Comparison of ENCODE assay signal across 20 cellular contexts in the genomic region with DNA sequence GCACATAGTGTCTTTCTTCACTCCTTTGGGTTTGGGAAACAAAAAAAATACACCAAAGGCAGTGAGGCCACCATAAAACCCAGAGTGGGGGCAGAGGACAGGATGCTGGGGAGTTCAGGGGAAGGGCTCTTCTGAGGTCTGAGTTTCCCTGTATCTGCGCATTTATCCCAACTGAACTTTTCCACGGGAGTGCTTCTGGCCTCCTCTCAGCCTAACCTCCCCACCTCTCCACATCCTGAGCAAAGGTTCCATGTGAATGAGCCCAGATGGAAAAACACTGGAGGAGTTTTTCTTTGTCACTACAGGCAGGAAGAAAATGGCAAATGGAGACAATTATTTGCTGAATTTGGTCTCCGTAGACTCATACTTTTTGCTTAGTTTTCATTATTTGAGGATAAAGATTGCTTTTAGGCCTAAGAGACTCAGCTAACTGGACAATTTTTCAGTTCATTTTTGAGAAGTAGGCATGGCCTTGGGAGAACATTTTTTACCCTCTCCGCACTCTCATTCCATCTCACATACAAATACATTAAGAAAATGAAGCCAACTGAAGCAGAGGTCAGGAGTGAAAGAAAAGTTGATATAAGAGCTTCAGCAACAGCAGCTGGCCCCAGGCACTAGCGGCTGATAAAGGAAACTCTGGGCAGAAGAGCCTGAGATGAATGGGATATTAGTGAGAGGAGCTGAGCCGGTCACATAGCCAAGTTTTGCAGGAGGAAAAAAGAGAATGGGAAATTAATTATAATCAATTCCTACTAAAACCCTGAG.
DNase-seq lines count a peak whose midpoint lies in the region; ATAC-seq, FAIRE-seq and TF ChIP-seq lines count a peak whose summit lies in the region.
"Had no signal": no experiment of that assay in that cellular context is flagged by ENCODE, and none has a peak within 500 bp of the region (broad histone marks: within the 10 kb centered on the region; RNA-seq: fewer than 3 reads in every experiment).

No MANE protein-coding gene starts in this region.

- peaks cover 26% of the 10 kb centered on the region for H3K4me1 Mint-ChIP-seq in astrocyte (ENCODE audit: low read depth, unreplicated experiment)

- no peaks in the 10 kb centered on the region for H4K20me1 ChIP-seq in astrocyte (ENCODE audit: insufficient read depth, low read length)

- H3K79me2 ChIP-seq in astrocyte (ENCODE audit: insufficient read depth, low read length) = no peaks in the 10 kb centered on the region

- no peak overlapping the region for H3K9ac ChIP-seq in astrocyte (ENCODE audit: low read length)

- TF ChIP-seq CTCF in astrocyte (IDR thresholded peaks at IDR 0.05; ENCODE audit: insufficient read depth, low read depth, low read length) (no peak), upper lobe of right lung (IDR thresholded peaks at IDR 0.05) (no peak)

- H3K4me1 ChIP-seq in astrocyte (ENCODE audit: insufficient read depth, low read length) = no peaks in the 10 kb centered on the region
- H3K4me1 ChIP-seq in muscle layer of duodenum (ENCODE audit: control insufficient read depth in 1 of 2, insufficient read depth in 2 of 2, low read length in 2 of 2) = no peaks in the 10 kb centered on the region
- peaks cover 31% of the 10 kb centered on the region for H3K4me1 ChIP-seq in upper lobe of right lung

- ATAC-seq in Right ventricle myocardium superior (ENCODE audit: poor library complexity) (peak; percentile 68), upper lobe of right lung (no peak), HG02798 (IDR thresholded peaks at IDR 0.05; ENCODE audit: poor library complexity, unreplicated experiment) (no peak), GM21526 (IDR thresholded peaks at IDR 0.05; ENCODE audit: low FRiP score, unreplicated experiment) (no peak)
- ATAC-seq: activated naive CD4-positive, alpha-beta T cell treated with anti-CD3 and anti-CD28 coated beads, Interleukin-2, amount 50 U/mL, for 72 hours; activated T-cell treated with anti-CD3 and anti-CD28 coated beads, Interleukin-2, amount 50 U/mL, for 4 hours; effector memory CD8-positive, alpha-beta T cell had no signal

- peaks cover 3% of the 10 kb centered on the region for H3K27me3 Mint-ChIP-seq in astrocyte (ENCODE audit: low read depth, unreplicated experiment)

- H3K4me3 ChIP-seq in astrocyte (ENCODE audit: insufficient read depth, low read depth, low read length) (no peak overlapping the region), muscle layer of duodenum (ENCODE audit: low read depth in 1 of 2, low read length in 2 of 2) (no peak overlapping the region), upper lobe of right lung (no peak overlapping the region)
- H3K4me3 ChIP-seq: cardiac muscle cell, gastrocnemius medialis had no signal

- no peak overlapping the region for H3K4me2 ChIP-seq in astrocyte (ENCODE audit: low read length)

- intact Hi-C loops in Right ventricle myocardium superior (cut with DNase I) = no loop called here
- intact Hi-C loops in upper lobe of right lung (cut with DNase I) = no loop called here

- no peaks in the 10 kb centered on the region for H3K36me3 Mint-ChIP-seq in astrocyte (ENCODE audit: low read depth, unreplicated experiment)
- H3K36me3 Mint-ChIP-seq: activated naive CD4-positive, alpha-beta T cell treated with anti-CD3 and anti-CD28 coated beads, Interleukin-2, amount 50 U/mL, for 72 hours had no signal

- H3K9me3 ChIP-seq in astrocyte (ENCODE audit: insufficient read depth, low read depth, low read length) (no peaks in the 10 kb centered on the region), muscle layer of duodenum (ENCODE audit: control insufficient read depth in 1 of 2, low read length in 2 of 2) (no peaks in the 10 kb centered on the region), upper lobe of right lung (no peaks in the 10 kb centered on the region)
- H3K9me3 ChIP-seq: gastrocnemius medialis had no signal

- no peak for FAIRE-seq in astrocyte (lab: Jason Lieb, UNC)

- H3K36me3 ChIP-seq in astrocyte (ENCODE audit: insufficient read depth, low read length) = no peaks in the 10 kb centered on the region
- no peaks in the 10 kb centered on the region for H3K36me3 ChIP-seq in muscle layer of duodenum (ENCODE audit: control insufficient read depth in 1 of 2, insufficient read depth in 2 of 2, low read length in 2 of 2)
- no peaks in the 10 kb centered on the region for H3K36me3 ChIP-seq in upper lobe of right lung
- H3K36me3 ChIP-seq: cardiac muscle cell, gastrocnemius medialis had no signal

- no peaks in the 10 kb centered on the region for H3K9me3 Mint-ChIP-seq in astrocyte (ENCODE audit: unreplicated experiment)
- H3K9me3 Mint-ChIP-seq: activated T-cell treated with anti-CD3 and anti-CD28 coated beads, Interleukin-2, amount 50 U/mL, for 4 hours; effector memory CD8-positive, alpha-beta T cell; neural crest cell had no signal

- H3K27me3 ChIP-seq in astrocyte (ENCODE audit: insufficient read depth, low read length) (no peaks in the 10 kb centered on the region), muscle layer of duodenum (ENCODE audit: low read depth, low read length) (no peaks in the 10 kb centered on the region), upper lobe of right lung (no peaks in the 10 kb centered on the region)
- H3K27me3 ChIP-seq: cardiac muscle cell, gastrocnemius medialis had no signal

- DNase-seq in astrocyte (ENCODE audit: low read depth) = no peak
- DNase-seq in Right ventricle myocardium superior = no peak
- no peak for DNase-seq in upper lobe of right lung
- DNase-seq in activated naive CD4-positive, alpha-beta T cell treated with anti-CD3 and anti-CD28 coated beads, Interleukin-2, amount 50 U/mL, for 16 hours = no peak
- DNase-seq: activated CD4-positive, alpha-beta T cell treated with anti-CD3 and anti-CD28 coated beads, Interleukin-2, amount 50 U/mL, for 4 hours; activated T-cell treated with anti-CD3 and anti-CD28 coated beads, Interleukin-2, amount 50 U/mL, for 4 hours; AML-193; COR-L47; effector memory CD8-positive, alpha-beta T cell; gastrocnemius medialis; NCI-H1436; NCI-H226; T-helper 1 cell had no signal

- no peak overlapping the region for H2AFZ ChIP-seq in astrocyte (ENCODE audit: low read depth, low read length)

- H3K4me3 Mint-ChIP-seq in astrocyte (ENCODE audit: unreplicated experiment) = peak overlapping the region; percentile 7
- H3K4me3 Mint-ChIP-seq: activated T-cell treated with anti-CD3 and anti-CD28 coated beads, Interleukin-2, amount 50 U/mL, for 4 hours; effector memory CD8-positive, alpha-beta T cell; neural crest cell; stimulated activated naive CD8-positive, alpha-beta T cell treated with anti-CD3 and anti-CD28 coated beads, Interleukin-15, Interleukin-2, amounts not matched to agents 100 ng/mL and 50 ng/mL, for 24 hours had no signal

- H3K27ac ChIP-seq in astrocyte (ENCODE audit: low read depth, low read length) (no peak overlapping the region), muscle layer of duodenum (ENCODE audit: low read length) (peak overlapping the region; percentile 57), upper lobe of right lung (peak overlapping the region; percentile 44)
- H3K27ac ChIP-seq: cardiac muscle cell had no signal

- peak overlapping the region; percentile 9 for H3K27ac Mint-ChIP-seq in astrocyte (ENCODE audit: unreplicated experiment)
- H3K27ac Mint-ChIP-seq: effector memory CD8-positive, alpha-beta T cell; stimulated activated naive CD8-positive, alpha-beta T cell treated with anti-CD3 and anti-CD28 coated beads, Interleukin-15, Interleukin-2, amounts not matched to agents 100 ng/mL and 50 ng/mL, for 24 hours had no signal
